In the genomic region with DNA sequence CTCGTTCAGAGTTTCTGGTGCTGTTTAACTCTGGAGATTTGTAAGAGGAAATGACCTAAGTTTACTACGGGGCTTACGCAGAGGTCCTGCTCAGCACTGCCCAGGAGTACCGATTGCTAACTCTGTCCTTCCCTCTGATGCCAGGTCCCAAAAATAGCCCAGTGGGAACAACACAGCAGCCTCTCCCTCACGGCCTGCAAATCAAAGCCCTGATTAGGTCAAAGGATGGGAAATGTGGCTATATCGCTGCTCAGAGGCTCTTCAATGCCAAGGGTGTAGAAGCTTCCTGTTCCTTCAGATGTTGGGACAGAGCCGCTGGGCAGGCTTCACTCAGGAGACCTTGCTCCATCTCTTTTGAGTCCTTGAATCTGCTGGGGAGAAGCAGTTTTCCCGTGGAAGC, we compare ENCODE assay signal across 22 cellular contexts.
DNase-seq lines count a peak whose midpoint lies in the region; ATAC-seq, FAIRE-seq and TF ChIP-seq lines count a peak whose summit lies in the region.
"Had no signal": no experiment of that assay in that cellular context is flagged by ENCODE, and none has a peak within 500 bp of the region (broad histone marks: within the 10 kb centered on the region; RNA-seq: fewer than 3 reads in every experiment).

No MANE protein-coding gene starts in this region.

- H4K20me1 ChIP-seq in endothelial cell of umbilical vein (replicated peaks; ENCODE audit: control insufficient read depth, extremely low read depth, insufficient read depth, low read length) = no peaks in the 10 kb centered on the region
- no peaks in the 10 kb centered on the region for H4K20me1 ChIP-seq in osteoblast (ENCODE audit: insufficient read depth, low read length)

- TF ChIP-seq EP300 in upper lobe of left lung (IDR thresholded peaks at IDR 0.05) = no peak

- dilution Hi-C loops in endothelial cell of umbilical vein (cut with MboI; ENCODE audit: extremely low pct_ligation_motif_present, low sequenced_read_pairs) = no loop called here

- no peak for TF ChIP-seq POLR2A in endothelial cell of umbilical vein (IDR thresholded peaks at IDR 0.05; ENCODE audit: low read depth, low read length)
- TF ChIP-seq POLR2A in upper lobe of left lung (IDR thresholded peaks at IDR 0.05) = no peak

- H3K27me3 ChIP-seq in endothelial cell of umbilical vein (ENCODE audit: control insufficient read depth in 2 of 2, insufficient read depth in 2 of 2, low read length in 2 of 2) = no peaks in the 10 kb centered on the region
- no peaks in the 10 kb centered on the region for H3K27me3 ChIP-seq in osteoblast (ENCODE audit: insufficient read depth, low read length)
- H3K27me3 ChIP-seq in upper lobe of left lung = no peaks in the 10 kb centered on the region
- H3K27me3 ChIP-seq: MG63, SJCRH30 had no signal

- POLR2A ChIA-PET in endothelial cell of umbilical vein (lab: Charles Lee) = no interaction called here

- H3K9ac ChIP-seq in endothelial cell of umbilical vein (replicated peaks; ENCODE audit: extremely low read depth, insufficient read depth, low read length) = no peak overlapping the region

- TF ChIP-seq CTCF in endothelial cell of umbilical vein (IDR thresholded peaks at IDR 0.05; ENCODE audit: extremely low read depth in 1 of 2, insufficient read depth in 1 of 2, low read depth in 1 of 2, low read length in 2 of 2) (no peak), osteoblast (IDR thresholded peaks at IDR 0.05; ENCODE audit: extremely low read depth, low read depth, low read length) (no peak), upper lobe of left lung (IDR thresholded peaks at IDR 0.05) (no peak)

- H3K27ac ChIP-seq in endothelial cell of umbilical vein (ENCODE audit: insufficient read depth, low read depth, low read length) = no peak overlapping the region
- no peak overlapping the region for H3K27ac ChIP-seq in osteoblast (ENCODE audit: low read depth, low read length)
- no peak overlapping the region for H3K27ac ChIP-seq in upper lobe of left lung
- H3K27ac ChIP-seq: PC-9, RWPE1, SJCRH30 had no signal

- no peaks in the 10 kb centered on the region for H3K79me2 ChIP-seq in endothelial cell of umbilical vein (ENCODE audit: control insufficient read depth, insufficient read depth, low read length)
- H3K79me2 ChIP-seq in osteoblast (ENCODE audit: insufficient read depth, low read length) = no peaks in the 10 kb centered on the region

- DNase-seq in endothelial cell of umbilical vein (ENCODE audit: low read depth, low spot score) (no peak), left cardiac atrium (peak; percentile 64), osteoblast (ENCODE audit: insufficient read length, low spot score, missing footprints) (no peak), GM03348 (ENCODE audit: low spot score) (no peak), urothelium cell line (ENCODE audit: low spot score) (no peak), upper lobe of left lung (no peak)
- DNase-seq: ACHN, AML-193, DMS79 treated with DMSO at 0.1 percent for 48 hours, Kasumi-1, MG63, NCI-H1048, NCI-H1436, NCI-H1930, NCI-H345, NCI-H524 treated with DMSO at 0.1 percent for 48 hours, PC-9, SJCRH30 had no signal

- ATAC-seq in left cardiac atrium (peak; percentile 77 to 93), upper lobe of left lung (ENCODE audit: low FRiP score in 2 of 2) (no peak), HG02571 (IDR thresholded peaks at IDR 0.05; ENCODE audit: unreplicated experiment) (no peak)
- ATAC-seq: GM23338, HCT116 had no signal

- H2AFZ ChIP-seq in endothelial cell of umbilical vein (ENCODE audit: low read depth, low read length) = peak overlapping the region; percentile 30
- peak overlapping the region; percentile 72 for H2AFZ ChIP-seq in osteoblast (ENCODE audit: low read length)
- H2AFZ ChIP-seq: GM23338, PC-9 had no signal

- no peak overlapping the region for H3K4me2 ChIP-seq in endothelial cell of umbilical vein (ENCODE audit: insufficient read depth, low read length)
- H3K4me2 ChIP-seq in osteoblast (ENCODE audit: insufficient read depth, low read length) = no peak overlapping the region
- H3K4me2 ChIP-seq: GM23338, PC-9 had no signal

- H3K9me3 ChIP-seq in endothelial cell of umbilical vein (replicated peaks; ENCODE audit: control insufficient read depth, insufficient read depth, low read length) (no peaks in the 10 kb centered on the region), osteoblast (ENCODE audit: low read depth, low read length) (no peaks in the 10 kb centered on the region), upper lobe of left lung (no peaks in the 10 kb centered on the region)
- H3K9me3 ChIP-seq: MG63, SJCRH30 had no signal

- WGBS in upper lobe of left lung, 2 donors = 78 to 79% methylated on average over 7 of the region's 8 CpGs

- CTCF ChIA-PET in endothelial cell of umbilical vein (lab: Charles Lee) = no interaction called here

- no TSS peak for BruUV-seq in endothelial cell of umbilical vein (replicated peaks; lab: Mats Ljungman, UMichigan)

- intact Hi-C loops in endothelial cell of umbilical vein (cut with micrococcal nuclease) = no loop called here
- intact Hi-C loops in left cardiac atrium (cut with DNase I) = no loop called here

- no peak overlapping the region for H3K4me3 ChIP-seq in endothelial cell of umbilical vein (replicated peaks in 1 of 3; ENCODE audit: insufficient read depth in 1 of 3, low read depth in 1 of 3, low read length in 3 of 3)
- H3K4me3 ChIP-seq in osteoblast (ENCODE audit: insufficient read depth, low read length) = no peak overlapping the region
- H3K4me3 ChIP-seq in upper lobe of left lung = no peak overlapping the region
- H3K4me3 ChIP-seq: GM23338, MG63, PC-9, SJCRH30 had no signal

- no peak for FAIRE-seq in endothelial cell of umbilical vein (lab: Jason Lieb, UNC)
- no peak for FAIRE-seq in urothelium cell line (lab: Jason Lieb, UNC)

- H3K9me1 ChIP-seq in endothelial cell of umbilical vein (replicated peaks; ENCODE audit: control insufficient read depth, extremely low read depth, insufficient read depth, low read length) = no peaks in the 10 kb centered on the region

- H3K4me1 ChIP-seq in endothelial cell of umbilical vein (ENCODE audit: control insufficient read depth, extremely low read depth, insufficient read depth, low read length) (no peaks in the 10 kb centered on the region), osteoblast (ENCODE audit: insufficient read depth, low read length) (peaks cover 22% of the 10 kb centered on the region), upper lobe of left lung (no peaks in the 10 kb centered on the region)
- H3K4me1 ChIP-seq: SJCRH30 had no signal

- H3K36me3 ChIP-seq in endothelial cell of umbilical vein (ENCODE audit: control insufficient read depth in 2 of 2, extremely low read depth in 1 of 2, insufficient read depth in 2 of 2, low read length in 2 of 2) (no peaks in the 10 kb centered on the region), osteoblast (ENCODE audit: insufficient read depth, low read length) (no peaks in the 10 kb centered on the region), upper lobe of left lung (no peaks in the 10 kb centered on the region)
- H3K36me3 ChIP-seq: MG63, SJCRH30 had no signal

TF ChIP-seq in endothelial cell of umbilical vein, 7 proteins besides CTCF, POLR2A, EP300 and RAD21:
- TF ChIP-seq MAX (IDR thresholded peaks at IDR 0.05; ENCODE audit: insufficient read depth, insufficient read length) = no peak
- no peak for TF ChIP-seq EZH2 (IDR thresholded peaks at IDR 0.05; ENCODE audit: borderline replicate concordance, low read depth, low read length, severe bottlenecking)
- no peak for TF ChIP-seq POLR2AphosphoS5 (IDR thresholded peaks at IDR 0.05; ENCODE audit: insufficient read depth, low read depth, low read length)
- no peak for TF ChIP-seq FOS (IDR thresholded peaks at IDR 0.05; ENCODE audit: borderline replicate concordance, insufficient read depth, low read length)

Comparison
In these comparisons a context has a peak if more than half of its experiments do, and no peak if none do; other contexts are left out.
1. ATAC-seq: peak in left cardiac atrium (2 of 2); none in upper lobe of left lung (0 of 2) and HG02571 (single experiment).